In genomic region chr2:117621330-117621729, GRCh38 we compare ENCODE assay signal across 14 cellular contexts.
A peak's percentile ranks its signal among the peaks of the same experiment; 100 is the strongest.
DNase-seq lines count a peak whose midpoint lies in the region; ATAC-seq and TF ChIP-seq lines count a peak whose summit lies in the region.
"Had no signal": no experiment of that assay in that cellular context is flagged by ENCODE, and none has a peak within 500 bp of the region (broad histone marks: within the 10 kb centered on the region; RNA-seq: fewer than 3 reads in every experiment).

No MANE protein-coding gene starts in this region.

- POLR2A ChIA-PET in OCI-LY7 (lab: Charles Lee) = no interaction called here

- H3K79me2 ChIP-seq in MM.1S (ENCODE audit: low read length) (no peaks in the 10 kb centered on the region), OCI-LY7 (ENCODE audit: insufficient read depth, low read depth, low read length) (no peaks in the 10 kb centered on the region)

- H4K20me1 ChIP-seq in MM.1S (ENCODE audit: insufficient read depth, low read length) (no peaks in the 10 kb centered on the region), OCI-LY7 (ENCODE audit: insufficient read depth, low read length) (no peaks in the 10 kb centered on the region)

- peak overlapping the region; percentile 86 for H3K4me3 ChIP-seq in HUES6 (ENCODE audit: low read depth, low read length)
- no peak overlapping the region for H3K4me3 ChIP-seq in MM.1S (ENCODE audit: low read length)
- no peak overlapping the region for H3K4me3 ChIP-seq in OCI-LY7 (ENCODE audit: low read depth, low read length, poor library complexity, severe bottlenecking)
- H3K4me3 ChIP-seq in H7 (ENCODE audit: insufficient read depth, low read depth, low read length) = no peak overlapping the region
- H3K4me3 ChIP-seq: Peyer's patch had no signal

- ATAC-seq in GM18861 (IDR thresholded peaks at IDR 0.05; ENCODE audit: unreplicated experiment) = no peak

- H2AFZ ChIP-seq in MM.1S (ENCODE audit: low read length) = no peak overlapping the region
- no peak overlapping the region for H2AFZ ChIP-seq in OCI-LY7 (ENCODE audit: low read length)

- H3K4me1 Mint-ChIP-seq in nephron = peaks cover 9% of the 10 kb centered on the region
- H3K4me1 Mint-ChIP-seq: B cell; CD4-positive, alpha-beta memory T cell had no signal

- CTCF ChIA-PET in OCI-LY7 (lab: Charles Lee; ENCODE audit: unreplicated experiment) = no interaction called here

- peak; percentile 4; the same call in 1 of the 2 replicates for TF ChIP-seq CTCF in MM.1S (IDR thresholded peaks at IDR 0.05; ENCODE audit: low read length)
- TF ChIP-seq CTCF in OCI-LY7 (conservative IDR thresholded peaks at IDR 0.05; ENCODE audit: low read length) = 0 out of 2 replicates have a peak, but pooled peaks have one; percentile 31
- TF ChIP-seq CTCF in nephron (IDR thresholded peaks at IDR 0.05; ENCODE audit: unreplicated experiment in 3 of 3) = no peak

- H3K27me3 ChIP-seq in HUES6 (ENCODE audit: control insufficient read depth, insufficient read depth, low read length) (no peaks in the 10 kb centered on the region), MM.1S (replicated peaks; ENCODE audit: insufficient read depth, low read length) (no peaks in the 10 kb centered on the region), H7 (ENCODE audit: control insufficient read depth, insufficient read depth, low read length) (no peaks in the 10 kb centered on the region)
- H3K27me3 ChIP-seq: Peyer's patch had no signal

- peak overlapping the region in 1 of 3 experiments; percentile 41 for H3K27ac Mint-ChIP-seq in nephron
- H3K27ac Mint-ChIP-seq: B cell; CD4-positive, alpha-beta memory T cell had no signal

- H3K36me3 ChIP-seq in HUES6 (ENCODE audit: control insufficient read depth, insufficient read depth, low read length) (no peaks in the 10 kb centered on the region), MM.1S (replicated peaks; ENCODE audit: insufficient read depth, low read length) (no peaks in the 10 kb centered on the region), OCI-LY7 (ENCODE audit: insufficient read depth, low read length) (no peaks in the 10 kb centered on the region), H7 (replicated peaks; ENCODE audit: control insufficient read depth, insufficient read depth, low read length) (no peaks in the 10 kb centered on the region)
- H3K36me3 ChIP-seq: Peyer's patch had no signal

- H3K27me3 Mint-ChIP-seq in nephron (ENCODE audit: low read depth) = no peaks in the 10 kb centered on the region
- H3K27me3 Mint-ChIP-seq: B cell had no signal

- H3K9me3 ChIP-seq in HUES6 (ENCODE audit: control insufficient read depth, insufficient read depth, low read depth, low read length) (no peaks in the 10 kb centered on the region), MM.1S (replicated peaks; ENCODE audit: insufficient read depth, low read length) (no peaks in the 10 kb centered on the region), OCI-LY7 (ENCODE audit: low read length) (no peaks in the 10 kb centered on the region)
- H3K9me3 ChIP-seq: Peyer's patch had no signal

- H3K9me2 ChIP-seq in MM.1S (replicated peaks; ENCODE audit: insufficient read depth, low read length) (no peaks in the 10 kb centered on the region), OCI-LY7 (ENCODE audit: insufficient read depth, low read length) (no peaks in the 10 kb centered on the region)

- H3K9me3 Mint-ChIP-seq in nephron = peaks cover 5% of the 10 kb centered on the region

- H3K4me3 Mint-ChIP-seq in nephron = peak overlapping the region; percentile 86 to 94 (median 93)
- H3K4me3 Mint-ChIP-seq: B cell; CD4-positive, alpha-beta memory T cell had no signal

- H3K4me2 ChIP-seq in MM.1S (ENCODE audit: low read depth, low read length) (no peak overlapping the region), OCI-LY7 (ENCODE audit: low read length) (no peak overlapping the region)

- no TSS peak for BruUV-seq in OCI-LY7 (replicated peaks; lab: Mats Ljungman, UMichigan)

- H3K4me1 ChIP-seq in HUES6 (ENCODE audit: control insufficient read depth, insufficient read depth, low read length) = no peaks in the 10 kb centered on the region
- no peaks in the 10 kb centered on the region for H3K4me1 ChIP-seq in MM.1S (ENCODE audit: low read length)
- no peaks in the 10 kb centered on the region for H3K4me1 ChIP-seq in OCI-LY7 (ENCODE audit: insufficient read depth, low read length, poor library complexity, severe bottlenecking)
- H3K4me1 ChIP-seq: Peyer's patch had no signal

- H3K36me3 Mint-ChIP-seq in nephron (ENCODE audit: low read depth) = no peaks in the 10 kb centered on the region
- H3K36me3 Mint-ChIP-seq: CD4-positive, alpha-beta memory T cell had no signal

- no peaks in the 10 kb centered on the region for H3F3A ChIP-seq in MM.1S (ENCODE audit: insufficient read depth, low read length)

- H3K27ac ChIP-seq in HUES6 (ENCODE audit: low read depth, low read length) (no peak overlapping the region), MM.1S (ENCODE audit: low read length) (no peak overlapping the region), OCI-LY7 (ENCODE audit: low read depth, low read length, poor library complexity, severe bottlenecking) (no peak overlapping the region)
- H3K27ac ChIP-seq: Peyer's patch had no signal

- DNase-seq in MM.1S (no peak), OCI-LY7 (ENCODE audit: low spot score) (no peak), H7 (no peak), DMS53 treated with DMSO at 0.1 percent for 48 hours (lab: John Stamatoyannopoulos, UW; ENCODE audit: unreplicated experiment) (no peak)
- DNase-seq in activated CD4-positive, alpha-beta T cell treated with anti-CD3 and anti-CD28 coated beads, Interleukin-2, amount 50 U/mL, for 4 hours = no peak
- DNase-seq: CD4-positive, alpha-beta memory T cell; IMR-90; Kasumi-1; Peyer's patch; Right ventricle myocardium superior had no signal

- H3K9ac ChIP-seq in HUES6 (ENCODE audit: low read length) = no peak overlapping the region
- no peak overlapping the region for H3K9ac ChIP-seq in MM.1S (ENCODE audit: low read length)

- intact Hi-C loops in OCI-LY7 (cut with micrococcal nuclease; ENCODE audit: unreplicated experiment) = no loop called here

Comparison
In these comparisons a context has a peak if more than half of its experiments do, and no peak if none do; other contexts are left out.
1. CTCF ChIP-seq: peak in MM.1S (single experiment) and OCI-LY7 (single experiment); none in nephron (0 of 3).